ENCODE assay signal across 20 cellular contexts in the genomic region with DNA sequence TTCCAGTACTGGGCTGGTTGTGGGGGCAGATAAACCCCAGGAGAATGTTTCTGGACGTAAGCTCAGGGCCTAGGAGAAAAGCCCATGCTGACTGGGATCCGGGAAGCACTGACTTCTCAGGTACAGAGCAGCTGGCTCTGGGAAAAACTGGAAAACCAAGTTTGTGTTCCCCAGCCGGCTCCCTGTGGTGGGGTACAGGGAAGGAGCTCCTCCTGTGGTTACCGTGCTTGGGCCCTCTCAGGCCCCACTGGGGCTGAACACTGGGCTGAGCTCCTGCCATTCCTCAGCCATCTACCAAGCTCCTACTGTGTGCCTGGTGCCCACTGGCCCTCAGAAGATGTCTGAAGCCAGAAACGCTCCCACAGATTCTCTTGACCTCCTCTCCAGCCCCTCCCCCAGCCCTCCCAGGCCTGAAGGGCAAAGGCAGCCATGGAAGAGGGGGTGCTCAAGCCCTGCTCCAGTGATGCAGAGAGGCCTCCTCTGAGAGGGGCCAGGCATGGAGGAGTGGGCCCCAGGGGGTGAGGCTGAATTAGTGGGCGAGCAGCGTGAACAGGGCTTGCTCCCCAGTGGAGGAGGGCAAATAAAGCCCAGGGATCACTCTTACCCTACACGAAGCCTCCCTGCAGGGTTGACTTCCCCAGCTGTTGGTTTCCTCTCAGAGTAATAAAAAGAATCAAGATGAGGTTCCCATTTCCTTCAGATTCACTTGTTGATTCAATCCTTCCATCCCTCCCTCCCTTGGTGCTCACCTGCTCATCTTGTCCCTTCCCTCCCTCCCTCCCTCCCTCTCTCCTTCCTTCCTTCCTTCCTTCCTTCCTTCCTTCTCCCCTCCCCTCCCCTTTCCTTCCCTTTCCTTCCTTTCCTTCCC.
DNase-seq lines count a peak whose midpoint lies in the region; ATAC-seq, FAIRE-seq and TF ChIP-seq lines count a peak whose summit lies in the region.
"Had no signal": no experiment of that assay in that cellular context is flagged by ENCODE, and none has a peak within 500 bp of the region (broad histone marks: within the 10 kb centered on the region; RNA-seq: fewer than 3 reads in every experiment).

No MANE protein-coding gene starts in this region.

- 0 out of 22 replicates have a peak overlapping the region, but pooled peaks of 2 of the 11 experiments have one; percentile 2 to 18 for H3K9ac ChIP-seq in BLaER1 treated with 17β-estradiol and CSF1 and Interleukin-3, amounts not matched to agents 10 nM and 100 nM
- H3K9ac ChIP-seq in H1 (replicated peaks in 1 of 4; ENCODE audit: extremely low read depth in 1 of 4, low read depth in 3 of 4, low read length in 3 of 4), result no peak overlapping the region
- H3K9ac ChIP-seq: GM23248 had no signal

- H3K79me1 ChIP-seq in H1 (ENCODE audit: low read depth, low read length), result no peaks in the 10 kb centered on the region

- peak overlapping the region; percentile 25 for H3K4ac ChIP-seq in H1 (replicated peaks; ENCODE audit: insufficient read length, low read depth, low read length)

- no peaks in the 10 kb centered on the region for H3K27me3 ChIP-seq in BLaER1 treated with 17β-estradiol and CSF1 and Interleukin-3, amounts not matched to agents 10 nM and 100 nM
- no peaks in the 10 kb centered on the region; a peak in 1 of 7 replicates for H3K27me3 ChIP-seq in H1 (replicated peaks in 1 of 4; ENCODE audit: control insufficient read depth in 3 of 4, extremely low read depth in 1 of 4, insufficient read depth in 3 of 4, low read length in 3 of 4)
- H3K27me3 ChIP-seq in osteoblast (ENCODE audit: insufficient read depth, low read length), result no peaks in the 10 kb centered on the region
- peaks cover 9% of the 10 kb centered on the region for H3K27me3 ChIP-seq in gastroesophageal sphincter

- no peak overlapping the region for H4K5ac ChIP-seq in H1 (ENCODE audit: insufficient read length, low read depth, low read length)

- peak overlapping the region; percentile 26 for H2BK120ac ChIP-seq in H1 (replicated peaks; ENCODE audit: low read depth, low read length)

- TF ChIP-seq POLR2A in H1 (IDR thresholded peaks at IDR 0.05; ENCODE audit: control extremely low read depth in 1 of 2, low read depth in 2 of 2, low read length in 2 of 2), result no peak
- TF ChIP-seq POLR2A in gastroesophageal sphincter (IDR thresholded peaks at IDR 0.05), result no peak

- in situ Hi-C loops in KBM-7 (cut with MboI; ENCODE audit: low pct_unique_long_range_greater_than_20kb, low sequenced_read_pairs), result no loop called here

- H3K56ac ChIP-seq in H1 (replicated peaks; ENCODE audit: insufficient read length, low read depth, low read length), result no peak overlapping the region

- peak overlapping the region; percentile 46 to 78 (median 69) for H3K4me2 ChIP-seq in BLaER1 treated with 17β-estradiol and CSF1 and Interleukin-3, amounts not matched to agents 10 nM and 100 nM
- H3K4me2 ChIP-seq in H1 (ENCODE audit: insufficient read depth in 1 of 2, low read depth in 2 of 2, low read length in 2 of 2) (peak overlapping the region in 1 of 2 experiments; percentile 5; a peak in 1 of 4 replicates), osteoblast (ENCODE audit: insufficient read depth, low read length) (no peak overlapping the region)

- H2BK20ac ChIP-seq in H1 (ENCODE audit: low read length), result peak overlapping the region; percentile 43; the same call in 1 of the 2 replicates

- no peaks in the 10 kb centered on the region for H4K20me1 ChIP-seq in BLaER1 treated with 17β-estradiol and CSF1 and Interleukin-3, amounts not matched to agents 10 nM and 100 nM
- H4K20me1 ChIP-seq in H1 (replicated peaks in 1 of 2; ENCODE audit: control insufficient read depth in 1 of 2, insufficient read depth in 2 of 2, low read length in 2 of 2) (no peaks in the 10 kb centered on the region), osteoblast (ENCODE audit: insufficient read depth, low read length) (no peaks in the 10 kb centered on the region)

- H2AFZ ChIP-seq in H1 (ENCODE audit: low read length), result peak overlapping the region; percentile 58; the same call in 1 of the 2 replicates
- H2AFZ ChIP-seq in osteoblast (ENCODE audit: low read length), result peak overlapping the region; percentile 9
- H2AFZ ChIP-seq: GM23248 had no signal

- peak overlapping the region in 3 of 11 experiments; percentile 11 to 21 (median 18); a peak in 2 of 22 replicates for H3K27ac ChIP-seq in BLaER1 treated with 17β-estradiol and CSF1 and Interleukin-3, amounts not matched to agents 10 nM and 100 nM
- no peak overlapping the region for H3K27ac ChIP-seq in HEK293 (ENCODE audit: extremely low read depth, low read depth, low read length)
- H3K27ac ChIP-seq in H1 (ENCODE audit: low read depth, low read length), result no peak overlapping the region
- no peak overlapping the region for H3K27ac ChIP-seq in osteoblast (ENCODE audit: low read depth, low read length)
- H3K27ac ChIP-seq in gastroesophageal sphincter, result no peak overlapping the region
- no peak overlapping the region for H3K27ac ChIP-seq in coronary artery
- H3K27ac ChIP-seq: GM23248 had no signal

- peak overlapping the region; percentile 76 for H4K91ac ChIP-seq in H1 (replicated peaks; ENCODE audit: insufficient read length, low read length)

- H3K36me3 ChIP-seq in BLaER1 treated with 17β-estradiol and CSF1 and Interleukin-3, amounts not matched to agents 10 nM and 100 nM, result no peaks in the 10 kb centered on the region
- H3K36me3 ChIP-seq in HEK293 (ENCODE audit: control insufficient read depth in 2 of 2, insufficient read depth in 1 of 2, low read length in 2 of 2) (no peaks in the 10 kb centered on the region), H1 (ENCODE audit: control insufficient read depth in 2 of 4, insufficient read depth in 4 of 4, low read length in 3 of 4) (no peaks in the 10 kb centered on the region), osteoblast (ENCODE audit: insufficient read depth, low read length) (no peaks in the 10 kb centered on the region), gastroesophageal sphincter (no peaks in the 10 kb centered on the region)

- no peak overlapping the region for H3K14ac ChIP-seq in H1 (ENCODE audit: insufficient read length)

- H3K23ac ChIP-seq in H1 (ENCODE audit: insufficient read length), result no peak overlapping the region

- H3K23me2 ChIP-seq in H1 (ENCODE audit: low read depth, low read length), result no peaks in the 10 kb centered on the region

- H2AK5ac ChIP-seq in H1 (ENCODE audit: low read depth, low read length), result no peak overlapping the region

- DNase-seq in H1 (ENCODE audit: low read depth in 1 of 2, low spot score in 2 of 2) (no peak), osteoblast (ENCODE audit: insufficient read length, low spot score, missing footprints) (peak; percentile 66), Kasumi-1 (lab: John Stamatoyannopoulos, UW) (no peak), KBM-7 (no peak), coronary artery (ENCODE audit: low spot score) (no peak)
- DNase-seq: ACHN; Calu3; CD4-positive, alpha-beta memory T cell; DND-41; MV-4-11; NCI-H1417 treated with DMSO at 0.1 percent for 48 hours; NCI-H2081; NCI-H510A; SHP77 treated with DMSO at 0.1 percent for 48 hours had no signal

- no peaks in the 10 kb centered on the region for H3K9me3 ChIP-seq in BLaER1 treated with 17β-estradiol and CSF1 and Interleukin-3, amounts not matched to agents 10 nM and 100 nM (replicated peaks in 1 of 11)
- H3K9me3 ChIP-seq in HEK293 (ENCODE audit: control insufficient read depth, insufficient read depth, low read depth, low read length), result no peaks in the 10 kb centered on the region
- H3K9me3 ChIP-seq in H1 (ENCODE audit: insufficient read depth in 2 of 2, low read depth in 1 of 2, low read length in 1 of 2), result no peaks in the 10 kb centered on the region
- no peaks in the 10 kb centered on the region for H3K9me3 ChIP-seq in osteoblast (ENCODE audit: low read depth, low read length)
- H3K9me3 ChIP-seq in gastroesophageal sphincter, result no peaks in the 10 kb centered on the region

- WGBS in H1 (ENCODE audit: extremely low coverage in 1 of 2, insufficient coverage in 1 of 2, insufficient read length in 1 of 2, insufficient replicate concordance in 2 of 2, low coverage in 1 of 2, low lambda C conversion rate in 2 of 2, missing lambda C conversion rate in 1 of 2), 2 experiments, result 58% methylated on average over 8 of the region's 8 CpGs; no CpG with 5 or more reads in 1 of the 2 experiments
- WGBS in gastroesophageal sphincter (ENCODE audit: low coverage in 1 of 2), 2 donors, result 97 to 100% methylated on average over 1 to 3 of the region's 8 CpGs

- H3K4me1 ChIP-seq in BLaER1 treated with 17β-estradiol and CSF1 and Interleukin-3, amounts not matched to agents 10 nM and 100 nM, result peaks cover 12 to 17% (median 15%) of the 10 kb centered on the region in 10 experiments
- H3K4me1 ChIP-seq in HEK293 (ENCODE audit: control insufficient read depth, insufficient read depth, low read length), result no peaks in the 10 kb centered on the region
- peaks cover 0 to 23% (median 11%) of the 10 kb centered on the region in 4 experiments; a peak in 6 of 7 replicates for H3K4me1 ChIP-seq in H1 (replicated peaks in 1 of 4; ENCODE audit: control insufficient read depth in 3 of 4, insufficient read depth in 4 of 4, low read length in 3 of 4)
- peaks cover 9% of the 10 kb centered on the region for H3K4me1 ChIP-seq in osteoblast (ENCODE audit: insufficient read depth, low read length)
- H3K4me1 ChIP-seq in gastroesophageal sphincter, result no peaks in the 10 kb centered on the region

- CTCF ChIA-PET in HEK293 (lab: Yijun Ruan, JAX) (interaction anchor here (0.6 to 1.7 kb wide), 4 partner anchors 13 to 209 kb away, joined by 3 to 9 read pairs (median 5); no protein-coding TSS in a partner anchor), H1 (lab: Charles Lee; ENCODE audit: partially characterized antibody) (interaction anchor here (0.8 to 2.8 kb wide), 11 partner anchors 9 to 194 kb away, joined by 3 to 15 read pairs (median 4); no protein-coding TSS in a partner anchor)

- H3K4me3 ChIP-seq in BLaER1 treated with 17β-estradiol and CSF1 and Interleukin-3, amounts not matched to agents 10 nM and 100 nM, result no peak overlapping the region
- no peak overlapping the region for H3K4me3 ChIP-seq in HEK293 (ENCODE audit: low read depth, low read length)
- H3K4me3 ChIP-seq in H1 (ENCODE audit: extremely low read depth in 1 of 4, insufficient read depth in 2 of 4, low read depth in 3 of 4, low read length in 4 of 4), result no peak overlapping the region
- no peak overlapping the region for H3K4me3 ChIP-seq in osteoblast (ENCODE audit: insufficient read depth, low read length)
- H3K4me3 ChIP-seq in gastroesophageal sphincter, result no peak overlapping the region
- H3K4me3 ChIP-seq in coronary artery, result no peak overlapping the region
- H3K4me3 ChIP-seq: GM23248 had no signal

- peak overlapping the region; percentile 87 for H4K8ac ChIP-seq in H1 (ENCODE audit: extremely low read depth, insufficient read depth, low read length)

- TF ChIP-seq EP300 in H1 (IDR thresholded peaks at IDR 0.05; ENCODE audit: borderline replicate concordance in 1 of 2, low read depth in 2 of 2, low read length in 2 of 2) (no peak), gastroesophageal sphincter (IDR thresholded peaks at IDR 0.05) (no peak)

- ATAC-seq in gastroesophageal sphincter, result no peak

- H3K79me2 ChIP-seq in H1 (ENCODE audit: control insufficient read depth in 1 of 2, insufficient read depth in 2 of 2, low read length in 2 of 2), result no peaks in the 10 kb centered on the region
- no peaks in the 10 kb centered on the region for H3K79me2 ChIP-seq in osteoblast (ENCODE audit: insufficient read depth, low read length)

- POLR2A ChIA-PET in HEK293 (lab: Yijun Ruan, JAX), result no interaction called here
- POLR2A ChIA-PET in H1 (lab: Charles Lee; ENCODE audit: partially characterized antibody), result interaction anchor here (0.7 to 1.3 kb wide), 5 partner anchors 9 to 110 kb away, joined by 3 read pairs; partner anchors contain the start of gene VEGFA

- H2BK15ac ChIP-seq in H1 (ENCODE audit: low read length), result no peak overlapping the region

- H2BK12ac ChIP-seq in H1 (ENCODE audit: low read depth, low read length), result peak overlapping the region; percentile 84; the same call in 1 of the 2 replicates

- H2BK5ac ChIP-seq in H1 (ENCODE audit: low read depth, low read length), result peak overlapping the region; percentile 60; the same call in 1 of the 2 replicates

- TF ChIP-seq CTCF in HEK293 (tag by site-specific recombination; IDR thresholded peaks at IDR 0.05) (no peak), H1 (IDR thresholded peaks at IDR 0.05; ENCODE audit: control extremely low read depth in 1 of 3, insufficient read depth in 1 of 3, low read depth in 1 of 3, low read length in 3 of 3) (no peak), osteoblast (IDR thresholded peaks at IDR 0.05; ENCODE audit: extremely low read depth, low read depth, low read length) (no peak), gastroesophageal sphincter (IDR thresholded peaks at IDR 0.05) (no peak), coronary artery (IDR thresholded peaks at IDR 0.05) (no peak)

- no peak for FAIRE-seq in H1 (lab: Jason Lieb, UNC)
- FAIRE-seq: G401.6, RCC 7860 had no signal

- no peak for TF ChIP-seq RAD21 in H1 (IDR thresholded peaks at IDR 0.05 in 1 of 2, conservative IDR thresholded peaks at IDR 0.05 in 1 of 2; ENCODE audit: low read depth in 2 of 2, low read length in 2 of 2)

- H3K18ac ChIP-seq in H1 (ENCODE audit: extremely low read depth, low read length), result peak overlapping the region; percentile 60
